ENCODE assay signal across 17 cellular contexts in the genomic region with DNA sequence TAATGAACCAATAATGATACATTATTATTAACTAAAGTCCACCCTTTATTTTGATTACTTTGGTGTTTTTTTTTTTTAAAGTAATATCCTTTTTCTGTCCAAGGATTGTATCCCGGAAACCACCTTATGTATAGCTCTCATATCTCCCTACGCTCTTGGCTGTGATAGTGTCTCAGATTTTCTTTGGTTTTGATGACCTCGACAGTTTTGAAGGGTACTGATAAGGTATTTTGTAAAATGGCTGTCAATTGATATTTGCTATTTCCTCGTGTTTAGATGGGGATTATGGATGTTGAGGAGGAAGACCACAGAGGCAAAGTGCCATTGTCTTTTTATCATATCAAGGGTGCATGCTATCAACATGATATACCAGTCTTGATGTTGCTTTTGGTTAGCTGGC.
DNase-seq lines count a peak whose midpoint lies in the region; ATAC-seq, FAIRE-seq and TF ChIP-seq lines count a peak whose summit lies in the region.
"Had no signal": no experiment of that assay in that cellular context is flagged by ENCODE, and none has a peak within 500 bp of the region (broad histone marks: within the 10 kb centered on the region; RNA-seq: fewer than 3 reads in every experiment).

No MANE protein-coding gene starts in this region.

- H3K27ac ChIP-seq in A549: no peak overlapping the region
- no peak overlapping the region for H3K27ac ChIP-seq in IMR-90 (ENCODE audit: insufficient read depth, low read length)
- H3K27ac ChIP-seq in H1 (ENCODE audit: low read depth, low read length): no peak overlapping the region
- peak overlapping the region in 3 of 4 donors; percentile 70 to 81 (median 74) for H3K27ac ChIP-seq in sigmoid colon
- H3K27ac ChIP-seq: HL-60 had no signal

- H3K36me3 ChIP-seq in IMR-90 (ENCODE audit: control insufficient read depth, insufficient read depth, low read length) (peaks cover 4% of the 10 kb centered on the region; the same call in 1 of the 2 replicates), H1 (ENCODE audit: control insufficient read depth in 2 of 4, insufficient read depth in 4 of 4, low read length in 3 of 4) (no peaks in the 10 kb centered on the region), sigmoid colon (no peaks in the 10 kb centered on the region)

- H3K4me3 ChIP-seq in A549: no peak overlapping the region
- H3K4me3 ChIP-seq in IMR-90 (ENCODE audit: insufficient read depth, low read depth, low read length): no peak overlapping the region
- H3K4me3 ChIP-seq in H1 (ENCODE audit: extremely low read depth in 1 of 4, insufficient read depth in 2 of 4, low read depth in 3 of 4, low read length in 4 of 4): no peak overlapping the region
- H3K4me3 ChIP-seq in sigmoid colon: no peak overlapping the region

- H4K20me1 ChIP-seq in IMR-90 (ENCODE audit: insufficient read depth, low read length) (no peaks in the 10 kb centered on the region), H1 (replicated peaks in 1 of 2; ENCODE audit: control insufficient read depth in 1 of 2, insufficient read depth in 2 of 2, low read length in 2 of 2) (no peaks in the 10 kb centered on the region)

- H3K9me3 ChIP-seq in A549 (no peaks in the 10 kb centered on the region), IMR-90 (ENCODE audit: control insufficient read depth, insufficient read depth, low read length) (no peaks in the 10 kb centered on the region), H1 (ENCODE audit: insufficient read depth in 2 of 2, low read depth in 1 of 2, low read length in 1 of 2) (no peaks in the 10 kb centered on the region; a peak in 1 of 4 replicates), sigmoid colon (no peaks in the 10 kb centered on the region)

- H3K79me1 ChIP-seq in IMR-90 (ENCODE audit: low read depth in 1 of 2, low read length in 2 of 2) (no peaks in the 10 kb centered on the region), H1 (ENCODE audit: low read depth, low read length) (no peaks in the 10 kb centered on the region)

- H3K9me1 ChIP-seq in IMR-90 (ENCODE audit: insufficient read depth, low read length): no peaks in the 10 kb centered on the region

- H3K14ac ChIP-seq in IMR-90 (replicated peaks; ENCODE audit: low read depth, low read length) (no peak overlapping the region), H1 (ENCODE audit: insufficient read length) (no peak overlapping the region)

- no peak for TF ChIP-seq CTCF in A549 (IDR thresholded peaks at IDR 0.05)
- TF ChIP-seq CTCF in IMR-90 (conservative IDR thresholded peaks at IDR 0.05; ENCODE audit: low read depth, low read length): no peak
- no peak for TF ChIP-seq CTCF in H1 (IDR thresholded peaks at IDR 0.05; ENCODE audit: control extremely low read depth in 1 of 3, insufficient read depth in 1 of 3, low read depth in 1 of 3, low read length in 3 of 3)
- TF ChIP-seq CTCF in sigmoid colon (IDR thresholded peaks at IDR 0.05): no peak

- in situ Hi-C loops in IMR-90 (cut with MboI; ENCODE audit: low sequenced_read_pairs): no loop called here

- H2BK20ac ChIP-seq in IMR-90 (ENCODE audit: low read depth, low read length) (no peak overlapping the region), H1 (ENCODE audit: low read length) (no peak overlapping the region)

- H3K23ac ChIP-seq in IMR-90 (ENCODE audit: low read depth, low read length): no peak overlapping the region
- no peak overlapping the region for H3K23ac ChIP-seq in H1 (ENCODE audit: insufficient read length)

- H3K79me2 ChIP-seq in H1 (ENCODE audit: control insufficient read depth in 1 of 2, insufficient read depth in 2 of 2, low read length in 2 of 2): no peaks in the 10 kb centered on the region

- no peak overlapping the region for H3K18ac ChIP-seq in IMR-90 (ENCODE audit: low read depth, low read length)
- H3K18ac ChIP-seq in H1 (ENCODE audit: extremely low read depth, low read length): no peak overlapping the region

- H3K4me1 ChIP-seq in A549 (no peaks in the 10 kb centered on the region), IMR-90 (ENCODE audit: control insufficient read depth, insufficient read depth, low read length) (peaks cover 6% of the 10 kb centered on the region), H1 (replicated peaks in 1 of 4; ENCODE audit: control insufficient read depth in 3 of 4, insufficient read depth in 4 of 4, low read length in 3 of 4) (no peaks in the 10 kb centered on the region), sigmoid colon (peaks cover 0 to 80% (median 51%) of the 10 kb centered on the region in 4 donors)

- no peak overlapping the region for H2BK5ac ChIP-seq in IMR-90 (ENCODE audit: low read depth, low read length, poor library complexity, severe bottlenecking)
- no peak overlapping the region for H2BK5ac ChIP-seq in H1 (ENCODE audit: low read depth, low read length)

- H2BK120ac ChIP-seq in IMR-90 (ENCODE audit: low read depth, low read length) (no peak overlapping the region), H1 (replicated peaks; ENCODE audit: low read depth, low read length) (no peak overlapping the region)

- no peak for TF ChIP-seq POLR2A in A549 (IDR thresholded peaks at IDR 0.05; ENCODE audit: low read length)
- no peak for TF ChIP-seq POLR2A in IMR-90 (IDR thresholded peaks at IDR 0.05; ENCODE audit: low read depth, low read length)
- TF ChIP-seq POLR2A in H1 (IDR thresholded peaks at IDR 0.05; ENCODE audit: control extremely low read depth in 1 of 2, low read depth in 2 of 2, low read length in 2 of 2): no peak
- no peak for TF ChIP-seq POLR2A in sigmoid colon (IDR thresholded peaks at IDR 0.05)

- H4K8ac ChIP-seq in IMR-90 (ENCODE audit: low read depth in 2 of 2, low read length in 2 of 2) (no peak overlapping the region), H1 (ENCODE audit: extremely low read depth, insufficient read depth, low read length) (no peak overlapping the region)

- dilution Hi-C loops in IMR-90 (cut with HindIII; ENCODE audit: low sequenced_read_pairs, unreplicated experiment): no loop called here

- H2AK5ac ChIP-seq in IMR-90 (ENCODE audit: low read depth, low read length): no peak overlapping the region
- no peak overlapping the region for H2AK5ac ChIP-seq in H1 (ENCODE audit: low read depth, low read length)

- H3K4me2 ChIP-seq in A549 (no peak overlapping the region), IMR-90 (ENCODE audit: low read depth, low read length) (no peak overlapping the region), H1 (ENCODE audit: insufficient read depth in 1 of 2, low read depth in 2 of 2, low read length in 2 of 2) (no peak overlapping the region)

- CTCF ChIA-PET in A549 (lab: Yijun Ruan, JAX) (no interaction called here), IMR-90 (lab: Yijun Ruan, JAX) (no interaction called here), H1 (lab: Charles Lee; ENCODE audit: partially characterized antibody) (no interaction called here)

- no peak for DNase-seq in A549 (ENCODE audit: low read depth in 1 of 2, low spot score in 1 of 2)
- DNase-seq in IMR-90: no peak
- no peak for DNase-seq in H1 (ENCODE audit: low read depth in 1 of 2, low spot score in 2 of 2)
- DNase-seq in sigmoid colon: no peak
- DNase-seq in UCSD-AML1 (lab: John Stamatoyannopoulos, UW; ENCODE audit: unreplicated experiment): no peak
- DNase-seq in NCI-H1694 (lab: John Stamatoyannopoulos, UW): no peak
- DNase-seq: CD8-positive, alpha-beta T cell; COR-L47; DMS153; DMS79 treated with DMSO at 0.1 percent for 48 hours; EL; HCEC 1CT had no signal

- no peak overlapping the region for H2AFZ ChIP-seq in IMR-90 (replicated peaks; ENCODE audit: low read length, poor library complexity)
- no peak overlapping the region for H2AFZ ChIP-seq in H1 (ENCODE audit: low read length)

- no peak overlapping the region for H2BK15ac ChIP-seq in IMR-90 (ENCODE audit: low read depth, low read length)
- no peak overlapping the region for H2BK15ac ChIP-seq in H1 (ENCODE audit: low read length)

- TF ChIP-seq EP300 in A549 (IDR thresholded peaks at IDR 0.05) (no peak), H1 (IDR thresholded peaks at IDR 0.05; ENCODE audit: borderline replicate concordance in 1 of 2, low read depth in 2 of 2, low read length in 2 of 2) (no peak), sigmoid colon (IDR thresholded peaks at IDR 0.05) (no peak)

- no peak overlapping the region for H3K9ac ChIP-seq in IMR-90 (ENCODE audit: low read depth, low read length)
- no peak overlapping the region for H3K9ac ChIP-seq in H1 (replicated peaks in 1 of 4; ENCODE audit: extremely low read depth in 1 of 4, low read depth in 3 of 4, low read length in 3 of 4)

- no peaks in the 10 kb centered on the region for H3K27me3 ChIP-seq in IMR-90 (ENCODE audit: control insufficient read depth, insufficient read depth, low read length)
- no peaks in the 10 kb centered on the region for H3K27me3 ChIP-seq in H1 (replicated peaks in 1 of 4; ENCODE audit: control insufficient read depth in 3 of 4, extremely low read depth in 1 of 4, insufficient read depth in 3 of 4, low read length in 3 of 4)
- no peaks in the 10 kb centered on the region for H3K27me3 ChIP-seq in sigmoid colon

- BruUV-seq in IMR-90 (replicated peaks; lab: Mats Ljungman, UMichigan): no TSS peak

- intact Hi-C loops in IMR-90 (cut with micrococcal nuclease): no loop called here
- intact Hi-C loops in sigmoid colon (cut with DNase I): no loop called here

- H2BK12ac ChIP-seq in H1 (ENCODE audit: low read depth, low read length): no peak overlapping the region

- FAIRE-seq in A549 (lab: Jason Lieb, UNC) (no peak), H1 (lab: Jason Lieb, UNC) (no peak)
- FAIRE-seq: D721Med, G401.6, GM12891 had no signal

- H3K56ac ChIP-seq in IMR-90 (ENCODE audit: extremely low read depth, insufficient read depth, low read length) (no peak overlapping the region), H1 (replicated peaks; ENCODE audit: insufficient read length, low read depth, low read length) (no peak overlapping the region)

- H2AK9ac ChIP-seq in IMR-90 (replicated peaks; ENCODE audit: low read depth, low read length, poor library complexity): no peak overlapping the region

- POLR2A ChIA-PET in A549 (lab: Yijun Ruan, JAX) (no interaction called here), IMR-90 (lab: Charles Lee; ENCODE audit: unreplicated experiment) (no interaction called here), H1 (lab: Charles Lee; ENCODE audit: partially characterized antibody) (no interaction called here)

- ATAC-seq in A549 (no peak), IMR-90 (ENCODE audit: low read depth) (no peak), GM21447 (IDR thresholded peaks at IDR 0.05; ENCODE audit: unreplicated experiment) (no peak)
- ATAC-seq: CD8-positive, alpha-beta T cell had no signal

- H3K4ac ChIP-seq in IMR-90 (ENCODE audit: low read depth, low read length): no peak overlapping the region
- H3K4ac ChIP-seq in H1 (replicated peaks; ENCODE audit: insufficient read length, low read depth, low read length): no peak overlapping the region

- TF ChIP-seq RAD21 in A549 (conservative IDR thresholded peaks at IDR 0.05 in 1 of 2, IDR thresholded peaks at IDR 0.05 in 1 of 2): no peak
- no peak for TF ChIP-seq RAD21 in IMR-90 (IDR thresholded peaks at IDR 0.05; ENCODE audit: low read length)
- no peak for TF ChIP-seq RAD21 in H1 (IDR thresholded peaks at IDR 0.05 in 1 of 2, conservative IDR thresholded peaks at IDR 0.05 in 1 of 2; ENCODE audit: low read depth in 2 of 2, low read length in 2 of 2)

- no peaks in the 10 kb centered on the region for H3K23me2 ChIP-seq in H1 (ENCODE audit: low read depth, low read length)

- WGBS in A549 (ENCODE audit: missing lambda C conversion rate): 64% methylated on average over 4 of the region's 4 CpGs
- no CpG with 5 or more reads among the region's 4 CpGs for WGBS in IMR-90 (ENCODE audit: extremely low coverage in 2 of 2, insufficient read length in 1 of 2), 2 experiments
- WGBS in H1 (ENCODE audit: extremely low coverage in 1 of 2, insufficient coverage in 1 of 2, insufficient read length in 1 of 2, insufficient replicate concordance in 2 of 2, low coverage in 1 of 2, low lambda C conversion rate in 2 of 2, missing lambda C conversion rate in 1 of 2), 2 experiments: 93% methylated on average over 4 of the region's 4 CpGs; no CpG with 5 or more reads in 1 of the 2 experiments
- WGBS in sigmoid colon, 2 donors: 81 to 91% methylated on average over 4 of the region's 4 CpGs

- no peak overlapping the region for H4K5ac ChIP-seq in IMR-90 (ENCODE audit: low read depth, low read length)
- H4K5ac ChIP-seq in H1 (ENCODE audit: insufficient read length, low read depth, low read length): no peak overlapping the region

- H4K91ac ChIP-seq in IMR-90 (ENCODE audit: insufficient read depth, low read depth, low read length): no peak overlapping the region
- H4K91ac ChIP-seq in H1 (replicated peaks; ENCODE audit: insufficient read length, low read length): no peak overlapping the region

Comparison
In these comparisons a context has a peak if more than half of its experiments do, and no peak if none do; other contexts are left out.
1. H3K27ac ChIP-seq: peak in sigmoid colon (3 of 4); none in A549 (0 of 2), IMR-90 (single experiment) and H1 (single experiment).
2. Of the 18 proteins assayed by ChIP-seq in both H1 and A549: peak only in H1: none; only in A549: none; in both: MAFK; in neither: 17.